8 cellular contexts compared by ENCODE assay signal in genomic region chr20:25859649-25860530, GRCh38.
DNase-seq lines count a peak whose midpoint lies in the region; ATAC-seq and TF ChIP-seq lines count a peak whose summit lies in the region.

No MANE protein-coding gene starts in this region.

- ATAC-seq in activated T-cell treated with anti-CD3 and anti-CD28 coated beads, Interleukin-2, amount 50 U/mL, for 72 hours (replicated peaks in 1 of 2), result peak; percentile 60 to 70

- peaks cover 3 to 8% of the 10 kb centered on the region in 2 donors for H3K36me3 Mint-ChIP-seq in activated T-cell treated with anti-CD3 and anti-CD28 coated beads, Interleukin-2, amount 50 U/mL, for 72 hours (ENCODE audit: insufficient read depth in 2 of 2)
- peaks cover 10% of the 10 kb centered on the region for H3K36me3 Mint-ChIP-seq in neural crest cell (ENCODE audit: low read depth)

- peak overlapping the region; percentile 68 to 76 for H3K4me3 Mint-ChIP-seq in activated T-cell treated with anti-CD3 and anti-CD28 coated beads, Interleukin-2, amount 50 U/mL, for 72 hours
- H3K4me3 Mint-ChIP-seq in neural crest cell, result peak overlapping the region; percentile 87

- TF ChIP-seq CTCF in fibroblast of mammary gland (conservative IDR thresholded peaks at IDR 0.05; ENCODE audit: control insufficient read depth, insufficient read depth, low read depth, low read length), result no peak
- no peak for TF ChIP-seq CTCF in neural crest cell (conservative IDR thresholded peaks at IDR 0.05)

- H3K9me3 ChIP-seq in BLaER1, result no peaks in the 10 kb centered on the region
- no peaks in the 10 kb centered on the region for H3K9me3 ChIP-seq in HAP-1

- H3K36me3 ChIP-seq in BLaER1 (no peaks in the 10 kb centered on the region), HAP-1 (replicated peaks) (no peaks in the 10 kb centered on the region)

- H4K20me1 ChIP-seq in BLaER1, result peaks cover 44% of the 10 kb centered on the region

- 0 out of 2 replicates have a peak overlapping the region, but pooled peaks have one; percentile 95 for H3K4me2 ChIP-seq in BLaER1

- peak overlapping the region; percentile 41 for H3K27ac Mint-ChIP-seq in activated T-cell treated with anti-CD3 and anti-CD28 coated beads, Interleukin-2, amount 50 U/mL, for 72 hours
- no peak overlapping the region for H3K27ac Mint-ChIP-seq in neural crest cell (ENCODE audit: unreplicated experiment)

- peak; percentile 41 to 85 for DNase-seq in HAP-1 (ENCODE audit: low spot score in 2 of 2)
- peak; percentile 91 for DNase-seq in NCI-H82 (lab: John Stamatoyannopoulos, UW)
- DNase-seq in activated T-cell treated with anti-CD3 and anti-CD28 coated beads, Interleukin-2, amount 50 U/mL, for 72 hours, result peak; percentile 80 to 82
- peak; percentile 55 for DNase-seq in fibroblast of mammary gland (ENCODE audit: low read depth)
- peak; percentile 58 for DNase-seq in neural crest cell (ENCODE audit: low read depth, low spot score)
- DNase-seq in superior temporal gyrus (ENCODE audit: extremely low spot score), result peak; percentile 90
- no peak for DNase-seq in SIG-M5 treated with dmso at 0.1 percent for 504 hours (lab: John Stamatoyannopoulos, UW; ENCODE audit: unreplicated experiment)

- in situ Hi-C loops in HAP-1 (cut with MboI; ENCODE audit: low sequenced_read_pairs), result loop anchor here (25.0 kb wide), 3 partner anchors 148 to 873 kb away; partner anchors contain the start of genes APMAP and GINS1

- no peak overlapping the region for H3K27ac ChIP-seq in BLaER1

- H3K27me3 ChIP-seq in BLaER1 (peaks cover 74% of the 10 kb centered on the region), HAP-1 (ENCODE audit: low read depth) (no peaks in the 10 kb centered on the region)

- H3K27me3 Mint-ChIP-seq in activated T-cell treated with anti-CD3 and anti-CD28 coated beads, Interleukin-2, amount 50 U/mL, for 72 hours (ENCODE audit: low read depth), result peaks cover 78% of the 10 kb centered on the region
- peaks cover 54% of the 10 kb centered on the region for H3K27me3 Mint-ChIP-seq in neural crest cell (ENCODE audit: low read depth)

- H3K4me1 ChIP-seq in BLaER1, result peaks cover 65% of the 10 kb centered on the region
- peaks cover 4% of the 10 kb centered on the region for H3K4me1 ChIP-seq in HAP-1

- no peaks in the 10 kb centered on the region for H3K9me3 Mint-ChIP-seq in activated T-cell treated with anti-CD3 and anti-CD28 coated beads, Interleukin-2, amount 50 U/mL, for 72 hours
- H3K9me3 Mint-ChIP-seq in neural crest cell, result no peaks in the 10 kb centered on the region

- H3K4me3 ChIP-seq in BLaER1 (no peak overlapping the region), HAP-1 (no peak overlapping the region), fibroblast of mammary gland (ENCODE audit: control insufficient read depth, low read depth, low read length) (no peak overlapping the region)

- no peak overlapping the region for H3K9ac ChIP-seq in BLaER1

- peaks cover 32% of the 10 kb centered on the region for H3K4me1 Mint-ChIP-seq in activated T-cell treated with anti-CD3 and anti-CD28 coated beads, Interleukin-2, amount 50 U/mL, for 72 hours (ENCODE audit: low read depth)
- peaks cover 45% of the 10 kb centered on the region for H3K4me1 Mint-ChIP-seq in neural crest cell
